ENCODE assay signal across 8 cellular contexts in genomic region chr15:29102173-29102794, GRCh38.
A peak's percentile ranks its signal among the peaks of the same experiment; 100 is the strongest.
DNase-seq lines count a peak whose midpoint lies in the region; ATAC-seq and TF ChIP-seq lines count a peak whose summit lies in the region.
"Not testable (repeated sequence)": the region's sequence is repeated elsewhere in the genome, so short reads cannot be mapped to it uniquely, and the experiment has no call there.

No MANE protein-coding gene starts in this region.

- TF ChIP-seq CTCF in AG04449 (IDR thresholded peaks at IDR 0.05; ENCODE audit: insufficient read depth, low read length, missing control alignments) (peak; percentile 80), GM12875 (IDR thresholded peaks at IDR 0.05; ENCODE audit: borderline replicate concordance, insufficient read depth, low read depth, low read length) (peak; percentile 69), MM.1S (IDR thresholded peaks at IDR 0.05; ENCODE audit: low read length) (peak; percentile 58)

- not testable (repeated sequence) for H3K27ac ChIP-seq in MM.1S (ENCODE audit: low read length)

- ATAC-seq in left lobe of liver = peak; percentile 59

- POLR2A ChIA-PET in AG04449 (lab: Yijun Ruan, JAX) = not testable (repeated sequence)

- not testable (repeated sequence) for H3K36me3 ChIP-seq in MM.1S (replicated peaks; ENCODE audit: insufficient read depth, low read length)

- H3F3A ChIP-seq in MM.1S (ENCODE audit: insufficient read depth, low read length) = not testable (repeated sequence)

- not testable (repeated sequence) for H3K9me3 ChIP-seq in MM.1S (replicated peaks; ENCODE audit: insufficient read depth, low read length)

- H3K4me2 ChIP-seq in MM.1S (ENCODE audit: low read depth, low read length) = not testable (repeated sequence)

- not testable (repeated sequence) for H3K9ac ChIP-seq in MM.1S (ENCODE audit: low read length)

- not testable (repeated sequence) for H3K4me3 Mint-ChIP-seq in activated T-cell treated with anti-CD3 and anti-CD28 coated beads, Interleukin-2, amount 50 U/mL, for 24 hours

- peaks cover 57% of the 10 kb centered on the region for H3K36me3 Mint-ChIP-seq in activated T-cell treated with anti-CD3 and anti-CD28 coated beads, Interleukin-2, amount 50 U/mL, for 24 hours (ENCODE audit: low read depth)

- DNase-seq in AG04449 (ENCODE audit: low read depth, low spot score); left lobe of liver (ENCODE audit: low spot score): not testable (repeated sequence)
- DNase-seq in MM.1S = peak; percentile 39
- DNase-seq in SKM-1 treated with dmso at 0.1 percent for 144 hours (lab: John Stamatoyannopoulos, UW; ENCODE audit: unreplicated experiment) = peak; percentile 49
- peak; percentile 77 for DNase-seq in activated T-cell treated with anti-CD3 and anti-CD28 coated beads, Interleukin-2, amount 50 U/mL, for 24 hours
- peak; percentile 75 for DNase-seq in ecto neural progenitor cell (ENCODE audit: low spot score)
- DNase-seq in stimulated activated CD4-positive, alpha-beta T cell treated with anti-CD3 and anti-CD28 coated beads, Interleukin-2, amount 100 ng/mL, for 4 hours (ENCODE audit: low read depth) = peak; percentile 36

- not testable (repeated sequence) for H3K4me3 ChIP-seq in AG04449 (ENCODE audit: low read depth, low read length); GM12875 (ENCODE audit: low read depth, low read length); MM.1S (ENCODE audit: low read length)

- not testable (repeated sequence) for H3K4me1 ChIP-seq in MM.1S (ENCODE audit: low read length)

- H3K9me3 Mint-ChIP-seq in activated T-cell treated with anti-CD3 and anti-CD28 coated beads, Interleukin-2, amount 50 U/mL, for 24 hours = not testable (repeated sequence)

- not testable (repeated sequence) for H3K27me3 Mint-ChIP-seq in activated T-cell treated with anti-CD3 and anti-CD28 coated beads, Interleukin-2, amount 50 U/mL, for 24 hours

- not testable (repeated sequence) for H4K20me1 ChIP-seq in MM.1S (ENCODE audit: insufficient read depth, low read length)

- CTCF ChIA-PET in AG04449 (lab: Yijun Ruan, JAX) = interaction anchor here (0.6 to 5.7 kb wide), 40 partner anchors 8 to 239 kb away, joined by 3 to 230 read pairs (median 4); partner anchors contain the start of gene APBA2

- H3K27me3 ChIP-seq in MM.1S (replicated peaks; ENCODE audit: insufficient read depth, low read length) = not testable (repeated sequence)

- H3K27ac Mint-ChIP-seq in activated T-cell treated with anti-CD3 and anti-CD28 coated beads, Interleukin-2, amount 50 U/mL, for 24 hours = not testable (repeated sequence)

- H3K4me1 Mint-ChIP-seq in activated T-cell treated with anti-CD3 and anti-CD28 coated beads, Interleukin-2, amount 50 U/mL, for 24 hours (ENCODE audit: low read depth) = not testable (repeated sequence)

- not testable (repeated sequence) for H3K9me2 ChIP-seq in MM.1S (replicated peaks; ENCODE audit: insufficient read depth, low read length)

- not testable (repeated sequence) for H2AFZ ChIP-seq in MM.1S (ENCODE audit: low read length)

- not testable (repeated sequence) for H3K79me2 ChIP-seq in MM.1S (ENCODE audit: low read length)
